Comparison of ENCODE assay signal across 21 cellular contexts in the genomic region with DNA sequence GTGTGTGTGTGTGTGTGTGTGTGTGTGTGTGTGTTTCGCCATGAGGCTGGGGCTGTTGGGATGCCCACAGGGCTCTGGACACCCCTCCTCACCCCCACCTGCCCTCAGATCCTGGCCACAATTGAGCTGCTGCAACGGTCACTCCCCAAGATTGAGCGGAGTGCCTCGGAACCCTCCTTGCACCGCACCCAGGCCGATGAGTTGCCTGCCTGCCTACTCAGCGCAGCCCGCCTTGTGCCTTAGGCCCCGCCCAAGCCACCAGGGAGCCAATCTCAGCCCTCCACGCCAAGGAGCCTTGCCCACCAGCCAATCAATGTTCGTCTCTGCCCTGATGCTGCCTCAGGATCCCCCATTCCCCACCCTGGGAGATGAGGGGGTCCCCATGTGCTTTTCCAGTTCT. TPM values are rescaled to one million over a fixed set of nuclear protein-coding genes. Genes with fewer than 3 reads are reported as not detected.
"Had no signal": no experiment of that assay in that cellular context is flagged by ENCODE, and none has a peak within 500 bp of the region (broad histone marks: within the 10 kb centered on the region; RNA-seq: fewer than 3 reads in every experiment).

No MANE protein-coding gene starts in this region.

- H3K36me3 ChIP-seq: uterus had no signal

- H3K9me3 ChIP-seq: lower lobe of right lung, right lobe of liver, tibial nerve, uterus had no signal

- H3K4me3 Mint-ChIP-seq: activated B cell treated with CpG ODN at 0.5 μM for 24 hours; activated CD8-positive, alpha-beta T cell treated with anti-CD3 and anti-CD28 coated beads, Interleukin-2, amount 10 ng/mL, durations not matched to agents 7 days and 5 days; activated naive CD4-positive, alpha-beta T cell treated with anti-CD3 and anti-CD28 coated beads, Interleukin-2, amount 50 U/mL, for 24 hours; brain; mesothelial cell of epicardium; stimulated activated naive CD8-positive, alpha-beta T cell treated with anti-CD3 and anti-CD28 coated beads, Interleukin-15, amount 100 ng/mL, for 72 hours had no signal

- H3K27me3 ChIP-seq: foreskin keratinocyte, right lobe of liver, tibial nerve, uterus had no signal

- H3K9me3 Mint-ChIP-seq: activated B cell treated with CpG ODN at 0.5 μM for 24 hours; activated naive CD4-positive, alpha-beta T cell treated with anti-CD3 and anti-CD28 coated beads, Interleukin-2, amount 50 U/mL, for 24 hours; dendritic cell treated with granulocyte-macrophage colony-stimulating factor and Interleukin-4, amounts not matched to agents 40 ng/mL and 50 ng/mL, for 4 days; naive thymus-derived CD8-positive, alpha-beta T cell; stimulated activated naive CD8-positive, alpha-beta T cell treated with anti-CD3 and anti-CD28 coated beads, Interleukin-15, amount 100 ng/mL, for 72 hours had no signal

- H3K27me3 Mint-ChIP-seq: stimulated activated naive CD8-positive, alpha-beta T cell treated with anti-CD3 and anti-CD28 coated beads, Interleukin-15, amount 100 ng/mL, for 72 hours had no signal

- H3K27ac ChIP-seq: foreskin keratinocyte, lower lobe of right lung, right lobe of liver, skin epidermis, tibial nerve, uterus had no signal

- ATAC-seq: activated CD8-positive, alpha-beta T cell treated with anti-CD3 and anti-CD28 coated beads, Interleukin-2, amount 10 ng/mL, durations not matched to agents 7 days and 5 days; foreskin keratinocyte; left lobe of liver; lower lobe of right lung; naive thymus-derived CD8-positive, alpha-beta T cell; right lobe of liver; stimulated activated naive CD8-positive, alpha-beta T cell treated with anti-CD3 and anti-CD28 coated beads, Interleukin-15, amount 100 ng/mL, for 72 hours had no signal

- H3K4me3 ChIP-seq: lower lobe of right lung, right lobe of liver, skin epidermis, tibial nerve, uterus had no signal

- H3K27ac Mint-ChIP-seq: activated B cell treated with CpG ODN at 0.5 μM for 24 hours; activated CD8-positive, alpha-beta T cell treated with anti-CD3 and anti-CD28 coated beads, Interleukin-2, amount 10 ng/mL, durations not matched to agents 7 days and 5 days; dendritic cell treated with granulocyte-macrophage colony-stimulating factor and Interleukin-4, amounts not matched to agents 40 ng/mL and 50 ng/mL, for 4 days; mesothelial cell of epicardium had no signal

- DNase-seq: activated B cell treated with CpG ODN at 0.5 μM for 24 hours; activated CD4-positive, alpha-beta T cell treated with anti-CD3 and anti-CD28 coated beads for 48 hours; activated CD8-positive, alpha-beta T cell treated with anti-CD3 and anti-CD28 coated beads, Interleukin-2, amount 10 ng/mL, durations not matched to agents 7 days and 5 days; activated gamma-delta T cell treated with Interleukin-2 at 50 U/mL for 16 hours; activated T-cell treated with anti-CD3 and anti-CD28 coated beads, Interleukin-2, amount 50 U/mL, for 1 hour; effector CD4-positive, alpha-beta T cell; foreskin keratinocyte; lower lobe of right lung; naive thymus-derived CD8-positive, alpha-beta T cell; right lobe of liver; stimulated activated CD4-positive, alpha-beta T cell treated with anti-CD3 and anti-CD28 coated beads, Interleukin-1b, Interleukin-23, amount 100 ng/mL, for 48 hours; stimulated activated naive CD8-positive, alpha-beta T cell treated with anti-CD3 and anti-CD28 coated beads, Interleukin-15, amount 100 ng/mL, for 72 hours; T1000; uterus had no signal

- H3K4me1 ChIP-seq: foreskin keratinocyte, lower lobe of right lung, right lobe of liver, uterus had no signal

RNA-seq across cellular contexts. Expression of gene SYN1, which starts 48.4 kb away (rescaled TPM):
- total RNA-seq: activated B cell treated with CpG ODN at 0.5 μM for 24 hours had no signal
